ENCODE assay signal across 1 cellular context in the genomic region with DNA sequence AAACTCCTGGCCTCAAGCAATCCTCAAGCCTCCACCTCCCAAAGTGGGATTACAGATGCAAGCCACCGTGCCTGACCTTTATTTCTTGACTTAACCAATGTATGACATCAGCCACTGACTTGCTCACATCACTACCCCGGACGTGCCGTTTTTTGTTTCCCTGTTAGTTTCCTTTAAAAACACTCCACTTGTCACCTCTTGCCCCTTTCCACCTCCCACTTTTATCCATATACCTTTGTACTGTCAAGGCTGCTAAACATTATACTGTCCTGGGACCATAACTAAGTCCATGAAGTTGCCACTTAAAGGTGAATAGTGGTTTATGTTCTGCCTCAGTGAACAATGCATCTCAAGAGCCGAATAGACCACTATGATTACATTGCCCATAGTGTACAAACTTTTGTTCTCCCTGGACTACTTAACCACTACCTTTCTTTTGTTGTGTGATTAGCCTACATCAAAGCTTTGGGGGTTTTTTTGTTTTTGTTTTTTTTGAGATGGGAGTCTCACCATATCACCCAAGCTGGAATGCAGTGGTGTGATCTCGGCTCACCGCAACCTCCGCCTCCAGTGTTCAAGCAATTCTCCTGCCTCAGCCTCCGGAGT.
TF ChIP-seq lines count a peak whose summit lies in the region.

No MANE protein-coding gene starts in this region.

TF ChIP-seq in K562, 482 proteins besides CTCF, POLR2A, EP300 and RAD21:
- TF ChIP-seq GATA2 (CRISPR knock-in tag; IDR thresholded peaks at IDR 0.05) = no peak
- no peak for TF ChIP-seq MEF2A (IDR thresholded peaks at IDR 0.05; ENCODE audit: control insufficient read depth, low read depth, low read length)
- no peak for TF ChIP-seq PRMT5 (CRISPR knock-in tag; IDR thresholded peaks at IDR 0.05)
- TF ChIP-seq, protein P1, sequence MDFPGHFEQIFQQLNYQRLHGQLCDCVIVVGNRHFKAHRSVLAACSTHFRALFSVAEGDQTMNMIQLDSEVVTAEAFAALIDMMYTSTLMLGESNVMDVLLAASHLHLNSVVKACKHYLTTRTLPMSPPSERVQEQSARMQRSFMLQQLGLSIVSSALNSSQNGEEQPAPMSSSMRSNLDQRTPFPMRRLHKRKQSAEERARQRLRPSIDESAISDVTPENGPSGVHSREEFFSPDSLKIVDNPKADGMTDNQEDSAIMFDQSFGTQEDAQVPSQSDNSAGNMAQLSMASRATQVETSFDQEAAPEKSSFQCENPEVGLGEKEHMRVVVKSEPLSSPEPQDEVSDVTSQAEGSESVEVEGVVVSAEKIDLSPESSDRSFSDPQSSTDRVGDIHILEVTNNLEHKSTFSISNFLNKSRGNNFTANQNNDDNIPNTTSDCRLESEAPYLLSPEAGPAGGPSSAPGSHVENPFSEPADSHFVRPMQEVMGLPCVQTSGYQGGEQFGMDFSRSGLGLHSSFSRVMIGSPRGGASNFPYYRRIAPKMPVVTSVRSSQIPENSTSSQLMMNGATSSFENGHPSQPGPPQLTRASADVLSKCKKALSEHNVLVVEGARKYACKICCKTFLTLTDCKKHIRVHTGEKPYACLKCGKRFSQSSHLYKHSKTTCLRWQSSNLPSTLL (IDR thresholded peaks at IDR 0.05) = no peak
- peak; percentile 60; the same call in 1 of the 2 replicates for TF ChIP-seq SUPT5H (IDR thresholded peaks at IDR 0.05)
- peak; percentile 58; the same call in 1 of the 2 replicates for TF ChIP-seq POLR2AphosphoS2 (IDR thresholded peaks at IDR 0.05; ENCODE audit: low read length)
- TF ChIP-seq, protein P2, sequence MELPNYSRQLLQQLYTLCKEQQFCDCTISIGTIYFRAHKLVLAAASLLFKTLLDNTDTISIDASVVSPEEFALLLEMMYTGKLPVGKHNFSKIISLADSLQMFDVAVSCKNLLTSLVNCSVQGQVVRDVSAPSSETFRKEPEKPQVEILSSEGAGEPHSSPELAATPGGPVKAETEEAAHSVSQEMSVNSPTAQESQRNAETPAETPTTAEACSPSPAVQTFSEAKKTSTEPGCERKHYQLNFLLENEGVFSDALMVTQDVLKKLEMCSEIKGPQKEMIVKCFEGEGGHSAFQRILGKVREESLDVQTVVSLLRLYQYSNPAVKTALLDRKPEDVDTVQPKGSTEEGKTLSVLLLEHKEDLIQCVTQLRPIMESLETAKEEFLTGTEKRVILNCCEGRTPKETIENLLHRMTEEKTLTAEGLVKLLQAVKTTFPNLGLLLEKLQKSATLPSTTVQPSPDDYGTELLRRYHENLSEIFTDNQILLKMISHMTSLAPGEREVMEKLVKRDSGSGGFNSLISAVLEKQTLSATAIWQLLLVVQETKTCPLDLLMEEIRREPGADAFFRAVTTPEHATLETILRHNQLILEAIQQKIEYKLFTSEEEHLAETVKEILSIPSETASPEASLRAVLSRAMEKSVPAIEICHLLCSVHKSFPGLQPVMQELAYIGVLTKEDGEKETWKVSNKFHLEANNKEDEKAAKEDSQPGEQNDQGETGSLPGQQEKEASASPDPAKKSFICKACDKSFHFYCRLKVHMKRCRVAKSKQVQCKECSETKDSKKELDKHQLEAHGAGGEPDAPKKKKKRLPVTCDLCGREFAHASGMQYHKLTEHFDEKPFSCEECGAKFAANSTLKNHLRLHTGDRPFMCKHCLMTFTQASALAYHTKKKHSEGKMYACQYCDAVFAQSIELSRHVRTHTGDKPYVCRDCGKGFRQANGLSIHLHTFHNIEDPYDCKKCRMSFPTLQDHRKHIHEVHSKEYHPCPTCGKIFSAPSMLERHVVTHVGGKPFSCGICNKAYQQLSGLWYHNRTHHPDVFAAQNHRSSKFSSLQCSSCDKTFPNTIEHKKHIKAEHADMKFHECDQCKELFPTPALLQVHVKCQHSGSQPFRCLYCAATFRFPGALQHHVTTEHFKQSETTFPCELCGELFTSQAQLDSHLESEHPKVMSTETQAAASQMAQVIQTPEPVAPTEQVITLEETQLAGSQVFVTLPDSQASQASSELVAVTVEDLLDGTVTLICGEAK (IDR thresholded peaks at IDR 0.05) = no peak
- TF ChIP-seq, protein P2 (CRISPR knock-in tag; IDR thresholded peaks at IDR 0.05) = no peak
- no peak for TF ChIP-seq FOXA3 (CRISPR knock-in tag; conservative IDR thresholded peaks at IDR 0.05 in 1 of 2, IDR thresholded peaks at IDR 0.05 in 1 of 2)
- TF ChIP-seq, protein P3, sequence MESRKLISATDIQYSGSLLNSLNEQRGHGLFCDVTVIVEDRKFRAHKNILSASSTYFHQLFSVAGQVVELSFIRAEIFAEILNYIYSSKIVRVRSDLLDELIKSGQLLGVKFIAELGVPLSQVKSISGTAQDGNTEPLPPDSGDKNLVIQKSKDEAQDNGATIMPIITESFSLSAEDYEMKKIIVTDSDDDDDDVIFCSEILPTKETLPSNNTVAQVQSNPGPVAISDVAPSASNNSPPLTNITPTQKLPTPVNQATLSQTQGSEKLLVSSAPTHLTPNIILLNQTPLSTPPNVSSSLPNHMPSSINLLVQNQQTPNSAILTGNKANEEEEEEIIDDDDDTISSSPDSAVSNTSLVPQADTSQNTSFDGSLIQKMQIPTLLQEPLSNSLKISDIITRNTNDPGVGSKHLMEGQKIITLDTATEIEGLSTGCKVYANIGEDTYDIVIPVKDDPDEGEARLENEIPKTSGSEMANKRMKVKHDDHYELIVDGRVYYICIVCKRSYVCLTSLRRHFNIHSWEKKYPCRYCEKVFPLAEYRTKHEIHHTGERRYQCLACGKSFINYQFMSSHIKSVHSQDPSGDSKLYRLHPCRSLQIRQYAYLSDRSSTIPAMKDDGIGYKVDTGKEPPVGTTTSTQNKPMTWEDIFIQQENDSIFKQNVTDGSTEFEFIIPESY (CRISPR knock-in tag; IDR thresholded peaks at IDR 0.05) = no peak
- TF ChIP-seq SRF (CRISPR knock-in tag; IDR thresholded peaks at IDR 0.05) = no peak
- no peak for TF ChIP-seq BCOR (IDR thresholded peaks at IDR 0.05)
- TF ChIP-seq MYNN (IDR thresholded peaks at IDR 0.05) = 0 out of 2 replicates have a peak, but pooled peaks have one; percentile 8
- TF ChIP-seq MYNN (CRISPR knock-in tag; IDR thresholded peaks at IDR 0.05) = no peak
- no peak for TF ChIP-seq IFI16 (CRISPR knock-in tag; IDR thresholded peaks at IDR 0.05)
- no peak for TF ChIP-seq ZNF41 (CRISPR knock-in tag; conservative IDR thresholded peaks at IDR 0.05)
- TF ChIP-seq PKNOX1 (IDR thresholded peaks at IDR 0.05) = no peak
- TF ChIP-seq THRB (CRISPR knock-in tag; conservative IDR thresholded peaks at IDR 0.05) = 0 out of 2 replicates have a peak, but pooled peaks have one; percentile 12
